Comparison of ENCODE assay signal across 25 cellular contexts in genomic region chr17:10999484-10999883, GRCh38.
"Had no signal": no experiment of that assay in that cellular context is flagged by ENCODE, and none has a peak within 500 bp of the region (broad histone marks: within the 10 kb centered on the region; RNA-seq: fewer than 3 reads in every experiment).

No MANE protein-coding gene starts in this region.

- ATAC-seq: naive thymus-derived CD4-positive, alpha-beta T cell; natural killer cell; right lobe of liver; stimulated activated effector memory CD8-positive, alpha-beta T cell treated with anti-CD3 and anti-CD28 coated beads, Interleukin-12 subunit alpha, Interleukin-12 subunit beta, amount 100 ng/mL, for 72 hours; stimulated activated naive B cell treated with anti-CD40 and anti-IgM and Interleukin-4, amounts not matched to agents 10 μg/mL and 1 μg/mL and 100 μg/mL, for 72 hours; upper lobe of right lung had no signal

- H3K4me1 ChIP-seq: parathyroid adenoma, right atrium auricular region, right lobe of liver, sigmoid colon, stomach, thyroid gland, tibial nerve, upper lobe of right lung, uterus had no signal

- H3K36me3 ChIP-seq: neural progenitor cell, ovary, right atrium auricular region, right lobe of liver, sigmoid colon, stomach, thoracic aorta, thyroid gland, tibial nerve, upper lobe of right lung, uterus had no signal

- H3K27ac ChIP-seq: neural progenitor cell, ovary, parathyroid adenoma, right atrium auricular region, right lobe of liver, sigmoid colon, stomach, thoracic aorta, thyroid gland, tibial nerve, upper lobe of right lung, uterus had no signal

- H3K9me3 ChIP-seq: ovary, right atrium auricular region, right lobe of liver, sigmoid colon, stomach, thoracic aorta, thyroid gland, tibial nerve, upper lobe of right lung, uterus had no signal

- H3K4me3 ChIP-seq: neural progenitor cell, ovary, right atrium auricular region, right lobe of liver, sigmoid colon, stomach, thoracic aorta, thyroid gland, tibial nerve, upper lobe of right lung, uterus had no signal

- DNase-seq: naive thymus-derived CD4-positive, alpha-beta T cell; natural killer cell; occipital lobe; ovary; posterior cingulate gyrus; retina; right lobe of liver; sigmoid colon; small intestine; stimulated activated CD4-positive, alpha-beta T cell treated with anti-CD3 and anti-CD28 coated beads, Interleukin-15, amount 100 ng/mL, for 24 hours; stimulated activated CD4-positive, alpha-beta T cell treated with anti-CD3 and anti-CD28 coated beads, Interleukin-2, amount 100 ng/mL, for 24 hours; stimulated activated CD4-positive, alpha-beta T cell treated with anti-CD3 and anti-CD28 coated beads, Interleukin-2, amount 100 ng/mL, for 48 hours; stimulated activated CD4-positive, alpha-beta T cell treated with anti-CD3 and anti-CD28 coated beads, Interleukin-4, amount 100 ng/mL, for 24 hours; stimulated activated naive B cell treated with anti-CD40 and anti-IgM and Interleukin-4, amounts not matched to agents 10 μg/mL and 1 μg/mL and 100 μg/mL, for 72 hours; stimulated activated naive CD4-positive, alpha-beta T cell treated with Interleukin-2 at 50 U/mL for 16 hours; stomach; thyroid gland; upper lobe of right lung; uterus had no signal

- H3K27me3 ChIP-seq: neural progenitor cell, ovary, right atrium auricular region, right lobe of liver, sigmoid colon, thyroid gland, tibial nerve, upper lobe of right lung, uterus had no signal
